In the genomic region with DNA sequence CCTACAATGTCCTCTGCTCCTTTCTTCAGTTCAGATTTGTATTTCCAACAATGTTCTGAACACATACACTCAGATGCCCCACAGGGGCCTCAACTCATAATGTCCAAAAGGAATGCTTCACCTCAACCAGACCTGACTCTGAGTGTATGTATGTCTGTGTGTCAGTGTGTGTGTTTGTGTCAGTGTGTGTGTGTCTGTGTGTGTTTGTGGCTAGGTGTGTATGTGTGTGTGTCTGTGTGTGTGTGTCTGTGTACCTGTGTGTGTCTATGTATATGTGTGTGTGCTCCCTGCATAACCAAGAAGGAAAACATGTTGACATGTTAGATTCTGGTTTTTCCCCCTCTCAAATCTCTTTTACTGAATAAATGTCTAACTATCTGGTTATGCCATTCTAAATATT, we compare ENCODE assay signal across 1 cellular context.
TF ChIP-seq lines count a peak whose summit lies in the region.

No MANE protein-coding gene starts in this region.

TF ChIP-seq in K562, 482 proteins besides CTCF, POLR2A, EP300 and RAD21 (continued from another document):
- TF ChIP-seq GMEB1 (CRISPR knock-in tag; IDR thresholded peaks at IDR 0.05) (no peak), ZNF121 (CRISPR knock-in tag; conservative IDR thresholded peaks at IDR 0.05) (no peak), RBM25 (IDR thresholded peaks at IDR 0.05; ENCODE audit: low read depth, low read length, severe bottlenecking) (no peak), ZNF583 (CRISPR knock-in tag; IDR thresholded peaks at IDR 0.05) (no peak), KLF10 (CRISPR knock-in tag; IDR thresholded peaks at IDR 0.05) (no peak), KAT7 (CRISPR knock-in tag; IDR thresholded peaks at IDR 0.05; ENCODE audit: borderline replicate concordance) (no peak), ZBTB1 (CRISPR knock-in tag; IDR thresholded peaks at IDR 0.05; ENCODE audit: borderline replicate concordance, low read depth) (no peak), C11orf30 (IDR thresholded peaks at IDR 0.05; ENCODE audit: low read depth) (no peak), SPI1 (IDR thresholded peaks at IDR 0.05; ENCODE audit: borderline replicate concordance, low read depth, low read length) (no peak), KHSRP (IDR thresholded peaks at IDR 0.05) (no peak), MLX (CRISPR knock-in tag; conservative IDR thresholded peaks at IDR 0.05) (no peak), ZNF592 (IDR thresholded peaks at IDR 0.05) (no peak)
